9 cellular contexts compared by ENCODE assay signal in genomic region chr10:106935978-106936451, GRCh38.
DNase-seq lines count a peak whose midpoint lies in the region; ATAC-seq lines count a peak whose summit lies in the region.
"Had no signal": no experiment of that assay in that cellular context is flagged by ENCODE, and none has a peak within 500 bp of the region (broad histone marks: within the 10 kb centered on the region; RNA-seq: fewer than 3 reads in every experiment).

No MANE protein-coding gene starts in this region.

- peak overlapping the region; percentile 50 for H3K27ac ChIP-seq in angular gyrus (ENCODE audit: low read depth, low read length)
- H3K27ac ChIP-seq: testis had no signal

- H3K36me3 Mint-ChIP-seq in activated T-helper 2 cell treated with anti-CD3 and anti-CD28 coated beads, Interferon-gamma antibody, Interleukin-2, Interleukin-4, amounts not matched to agents 10 μg/mL and 5 μg/mL and 100 μg/mL, durations not matched to agents 14 hours and 24 hours and 36 hours (ENCODE audit: low read depth): no peaks in the 10 kb centered on the region

- no peak for DNase-seq in activated T-helper 2 cell treated with anti-CD3 and anti-CD28 coated beads, Interferon-gamma antibody, Interleukin-2, Interleukin-4, amounts not matched to agents 10 μg/mL and 5 μg/mL and 100 μg/mL, durations not matched to agents 14 hours and 24 hours and 36 hours (ENCODE audit: low spot score)
- no peak for DNase-seq in iPS-NIHi7 (ENCODE audit: extremely low spot score)
- DNase-seq in mesenteric fat pad (ENCODE audit: low spot score): no peak
- DNase-seq in hippocampal formation (lab: John Stamatoyannopoulos, UW): no peak
- DNase-seq: testis had no signal

- H3K4me1 Mint-ChIP-seq in activated T-helper 2 cell treated with anti-CD3 and anti-CD28 coated beads, Interferon-gamma antibody, Interleukin-2, Interleukin-4, amounts not matched to agents 10 μg/mL and 5 μg/mL and 100 μg/mL, durations not matched to agents 14 hours and 24 hours and 36 hours (ENCODE audit: low read depth): no peaks in the 10 kb centered on the region

- no peak overlapping the region for H3K27ac Mint-ChIP-seq in activated T-helper 2 cell treated with anti-CD3 and anti-CD28 coated beads, Interferon-gamma antibody, Interleukin-2, Interleukin-4, amounts not matched to agents 10 μg/mL and 5 μg/mL and 100 μg/mL, durations not matched to agents 14 hours and 24 hours and 36 hours

- no peaks in the 10 kb centered on the region for H3K27me3 Mint-ChIP-seq in activated T-helper 2 cell treated with anti-CD3 and anti-CD28 coated beads, Interferon-gamma antibody, Interleukin-2, Interleukin-4, amounts not matched to agents 10 μg/mL and 5 μg/mL and 100 μg/mL, durations not matched to agents 14 hours and 24 hours and 36 hours (ENCODE audit: low read depth)

- ATAC-seq in GM18502 (IDR thresholded peaks at IDR 0.05; ENCODE audit: poor library complexity, unreplicated experiment) (peak; percentile 76), GM21515 (IDR thresholded peaks at IDR 0.05; ENCODE audit: unreplicated experiment) (peak; percentile 75), HG03280 (IDR thresholded peaks at IDR 0.05; ENCODE audit: unreplicated experiment) (peak; percentile 88)

- H3K9me3 Mint-ChIP-seq in activated T-helper 2 cell treated with anti-CD3 and anti-CD28 coated beads, Interferon-gamma antibody, Interleukin-2, Interleukin-4, amounts not matched to agents 10 μg/mL and 5 μg/mL and 100 μg/mL, durations not matched to agents 14 hours and 24 hours and 36 hours: peaks cover 9% of the 10 kb centered on the region

- intact Hi-C loops in activated T-helper 2 cell treated with anti-CD3 and anti-CD28 coated beads, Interferon-gamma antibody, Interleukin-2, Interleukin-4, amounts not matched to agents 10 μg/mL and 5 μg/mL and 100 μg/mL, durations not matched to agents 14 hours and 24 hours and 36 hours (cut with micrococcal nuclease): no loop called here

- H3K4me3 Mint-ChIP-seq in activated T-helper 2 cell treated with anti-CD3 and anti-CD28 coated beads, Interferon-gamma antibody, Interleukin-2, Interleukin-4, amounts not matched to agents 10 μg/mL and 5 μg/mL and 100 μg/mL, durations not matched to agents 14 hours and 24 hours and 36 hours (ENCODE audit: low read depth): no peak overlapping the region
